15 cellular contexts compared by ENCODE assay signal in genomic region chr1:99964806-99965205, GRCh38.
"Had no signal": no experiment of that assay in that cellular context is flagged by ENCODE, and none has a peak within 500 bp of the region (broad histone marks: within the 10 kb centered on the region; RNA-seq: fewer than 3 reads in every experiment).

No MANE protein-coding gene starts in this region.

- H3K27ac Mint-ChIP-seq: activated naive CD8-positive, alpha-beta T cell treated with anti-CD3 and anti-CD28 coated beads, Interleukin-2, amount 50 U/mL, for 24 hours; activated T-helper 1 cell treated with anti-CD3 and anti-CD28 coated beads, Interleukin-12 subunit alpha, Interleukin-12 subunit beta, Interleukin-2, Interleukin-4 antibody, amounts not matched to agents 30 ng/mL and 10 ng/mL and 1 ng/mL, durations not matched to agents 14 hours and 24 hours and 36 hours had no signal

- H3K27me3 Mint-ChIP-seq: activated naive CD8-positive, alpha-beta T cell treated with anti-CD3 and anti-CD28 coated beads, Interleukin-2, amount 50 U/mL, for 24 hours had no signal

- H3K4me3 Mint-ChIP-seq: activated naive CD8-positive, alpha-beta T cell treated with anti-CD3 and anti-CD28 coated beads, Interleukin-2, amount 50 U/mL, for 24 hours; activated T-helper 1 cell treated with anti-CD3 and anti-CD28 coated beads, Interleukin-12 subunit alpha, Interleukin-12 subunit beta, Interleukin-2, Interleukin-4 antibody, amounts not matched to agents 30 ng/mL and 10 ng/mL and 1 ng/mL, durations not matched to agents 14 hours and 24 hours and 36 hours; neural crest cell had no signal

- DNase-seq: activated CD4-positive, alpha-beta T cell treated with anti-CD3 and anti-CD28 coated beads for 4 hours; activated naive CD4-positive, alpha-beta T cell; activated naive CD8-positive, alpha-beta T cell treated with anti-CD3 and anti-CD28 coated beads, Interleukin-2, amount 50 U/mL, for 24 hours; dorsolateral prefrontal cortex; glutamatergic neuron; pancreas; stimulated activated CD4-positive, alpha-beta T cell treated with anti-CD3 and anti-CD28 coated beads, Interleukin-4, amount 100 ng/mL, for 1 hour; stimulated activated CD8-positive, alpha-beta memory T cell treated with anti-CD3 and anti-CD28 coated beads, Interleukin-4, amount 100 ng/mL, for 48 hours; stimulated activated naive CD8-positive, alpha-beta T cell treated with anti-CD3 and anti-CD28 coated beads, Interleukin-15, Interleukin-2, amounts not matched to agents 100 U/mL and 50 U/mL, for 24 hours; T1000; WERI-Rb-1 had no signal

- H3K4me3 ChIP-seq: dorsolateral prefrontal cortex, pancreas had no signal

- H3K9me3 Mint-ChIP-seq: activated naive CD8-positive, alpha-beta T cell treated with anti-CD3 and anti-CD28 coated beads, Interleukin-2, amount 50 U/mL, for 24 hours; activated T-helper 1 cell treated with anti-CD3 and anti-CD28 coated beads, Interleukin-12 subunit alpha, Interleukin-12 subunit beta, Interleukin-2, Interleukin-4 antibody, amounts not matched to agents 30 ng/mL and 10 ng/mL and 1 ng/mL, durations not matched to agents 14 hours and 24 hours and 36 hours; neural crest cell had no signal

- ATAC-seq: activated naive CD8-positive, alpha-beta T cell treated with anti-CD3 and anti-CD28 coated beads, Interleukin-2, amount 50 U/mL, for 24 hours; esophagus mucosa; left lobe of liver; pancreas; stimulated activated naive CD8-positive, alpha-beta T cell treated with anti-CD3 and anti-CD28 coated beads, Interleukin-15, Interleukin-2, amounts not matched to agents 100 U/mL and 50 U/mL, for 24 hours had no signal
